Comparison of ENCODE assay signal across 2 cellular contexts in the genomic region with DNA sequence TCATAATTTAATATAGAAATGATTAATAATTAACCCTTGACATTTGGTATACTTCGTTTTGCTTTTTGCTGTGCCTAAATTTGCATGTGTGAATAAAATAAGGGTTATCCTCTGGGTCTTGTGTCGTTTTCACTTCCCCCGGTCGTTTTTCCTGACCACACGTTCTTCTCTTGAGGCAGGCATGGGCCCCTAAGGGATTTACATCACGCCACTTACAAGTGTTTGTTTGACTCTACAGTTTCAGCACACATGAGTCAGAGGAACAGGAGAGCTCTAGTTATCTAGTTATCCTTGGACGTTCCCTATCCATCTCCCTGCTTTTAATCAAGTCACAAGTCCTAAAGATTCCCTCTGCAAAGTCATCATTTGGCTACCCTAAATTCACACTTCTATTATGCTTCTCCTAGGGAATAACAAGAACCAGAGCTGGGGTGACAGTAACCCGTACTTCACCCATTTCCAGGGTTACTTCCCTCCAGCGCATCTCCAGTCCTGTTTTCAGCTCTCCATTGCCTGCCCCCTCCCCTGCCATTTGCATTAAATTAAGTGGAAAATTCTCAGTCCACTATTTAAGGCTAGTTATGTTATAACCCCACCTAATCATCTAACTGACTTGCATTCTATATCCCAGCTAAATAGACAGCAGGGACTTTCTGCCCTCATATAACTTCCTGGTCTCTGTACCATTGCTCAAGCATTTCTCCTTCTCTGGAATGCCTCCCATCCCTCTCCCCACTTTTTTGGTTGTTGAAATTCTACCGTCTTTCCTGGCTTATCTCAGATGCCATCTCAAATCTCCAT.
TF ChIP-seq lines count a peak whose summit lies in the region.

No MANE protein-coding gene starts in this region.

TF ChIP-seq in A549, 52 proteins besides CTCF, POLR2A, EP300 and RAD21 (continued from another document):
- TF ChIP-seq ZNF302 (CRISPR knock-in tag; IDR thresholded peaks at IDR 0.05) = no peak
- no peak for TF ChIP-seq CBX8 (IDR thresholded peaks at IDR 0.05)
- TF ChIP-seq SMC3 (IDR thresholded peaks at IDR 0.05) = no peak
- TF ChIP-seq TFCP2L1 (CRISPR knock-in tag; IDR thresholded peaks at IDR 0.05) = no peak
- TF ChIP-seq, protein P1, sequence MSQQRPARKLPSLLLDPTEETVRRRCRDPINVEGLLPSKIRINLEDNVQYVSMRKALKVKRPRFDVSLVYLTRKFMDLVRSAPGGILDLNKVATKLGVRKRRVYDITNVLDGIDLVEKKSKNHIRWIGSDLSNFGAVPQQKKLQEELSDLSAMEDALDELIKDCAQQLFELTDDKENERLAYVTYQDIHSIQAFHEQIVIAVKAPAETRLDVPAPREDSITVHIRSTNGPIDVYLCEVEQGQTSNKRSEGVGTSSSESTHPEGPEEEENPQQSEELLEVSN (IDR thresholded peaks at IDR 0.05; ENCODE audit: borderline replicate concordance, low read depth) = no peak
- no peak for TF ChIP-seq EHMT2 (IDR thresholded peaks at IDR 0.05; ENCODE audit: low read depth)
- TF ChIP-seq ZSCAN20 (CRISPR knock-in tag; IDR thresholded peaks at IDR 0.05) = no peak

TF ChIP-seq in GM23338, 12 proteins besides CTCF, POLR2A, EP300 and RAD21 (continued from another document):
- TF ChIP-seq, protein P2, sequence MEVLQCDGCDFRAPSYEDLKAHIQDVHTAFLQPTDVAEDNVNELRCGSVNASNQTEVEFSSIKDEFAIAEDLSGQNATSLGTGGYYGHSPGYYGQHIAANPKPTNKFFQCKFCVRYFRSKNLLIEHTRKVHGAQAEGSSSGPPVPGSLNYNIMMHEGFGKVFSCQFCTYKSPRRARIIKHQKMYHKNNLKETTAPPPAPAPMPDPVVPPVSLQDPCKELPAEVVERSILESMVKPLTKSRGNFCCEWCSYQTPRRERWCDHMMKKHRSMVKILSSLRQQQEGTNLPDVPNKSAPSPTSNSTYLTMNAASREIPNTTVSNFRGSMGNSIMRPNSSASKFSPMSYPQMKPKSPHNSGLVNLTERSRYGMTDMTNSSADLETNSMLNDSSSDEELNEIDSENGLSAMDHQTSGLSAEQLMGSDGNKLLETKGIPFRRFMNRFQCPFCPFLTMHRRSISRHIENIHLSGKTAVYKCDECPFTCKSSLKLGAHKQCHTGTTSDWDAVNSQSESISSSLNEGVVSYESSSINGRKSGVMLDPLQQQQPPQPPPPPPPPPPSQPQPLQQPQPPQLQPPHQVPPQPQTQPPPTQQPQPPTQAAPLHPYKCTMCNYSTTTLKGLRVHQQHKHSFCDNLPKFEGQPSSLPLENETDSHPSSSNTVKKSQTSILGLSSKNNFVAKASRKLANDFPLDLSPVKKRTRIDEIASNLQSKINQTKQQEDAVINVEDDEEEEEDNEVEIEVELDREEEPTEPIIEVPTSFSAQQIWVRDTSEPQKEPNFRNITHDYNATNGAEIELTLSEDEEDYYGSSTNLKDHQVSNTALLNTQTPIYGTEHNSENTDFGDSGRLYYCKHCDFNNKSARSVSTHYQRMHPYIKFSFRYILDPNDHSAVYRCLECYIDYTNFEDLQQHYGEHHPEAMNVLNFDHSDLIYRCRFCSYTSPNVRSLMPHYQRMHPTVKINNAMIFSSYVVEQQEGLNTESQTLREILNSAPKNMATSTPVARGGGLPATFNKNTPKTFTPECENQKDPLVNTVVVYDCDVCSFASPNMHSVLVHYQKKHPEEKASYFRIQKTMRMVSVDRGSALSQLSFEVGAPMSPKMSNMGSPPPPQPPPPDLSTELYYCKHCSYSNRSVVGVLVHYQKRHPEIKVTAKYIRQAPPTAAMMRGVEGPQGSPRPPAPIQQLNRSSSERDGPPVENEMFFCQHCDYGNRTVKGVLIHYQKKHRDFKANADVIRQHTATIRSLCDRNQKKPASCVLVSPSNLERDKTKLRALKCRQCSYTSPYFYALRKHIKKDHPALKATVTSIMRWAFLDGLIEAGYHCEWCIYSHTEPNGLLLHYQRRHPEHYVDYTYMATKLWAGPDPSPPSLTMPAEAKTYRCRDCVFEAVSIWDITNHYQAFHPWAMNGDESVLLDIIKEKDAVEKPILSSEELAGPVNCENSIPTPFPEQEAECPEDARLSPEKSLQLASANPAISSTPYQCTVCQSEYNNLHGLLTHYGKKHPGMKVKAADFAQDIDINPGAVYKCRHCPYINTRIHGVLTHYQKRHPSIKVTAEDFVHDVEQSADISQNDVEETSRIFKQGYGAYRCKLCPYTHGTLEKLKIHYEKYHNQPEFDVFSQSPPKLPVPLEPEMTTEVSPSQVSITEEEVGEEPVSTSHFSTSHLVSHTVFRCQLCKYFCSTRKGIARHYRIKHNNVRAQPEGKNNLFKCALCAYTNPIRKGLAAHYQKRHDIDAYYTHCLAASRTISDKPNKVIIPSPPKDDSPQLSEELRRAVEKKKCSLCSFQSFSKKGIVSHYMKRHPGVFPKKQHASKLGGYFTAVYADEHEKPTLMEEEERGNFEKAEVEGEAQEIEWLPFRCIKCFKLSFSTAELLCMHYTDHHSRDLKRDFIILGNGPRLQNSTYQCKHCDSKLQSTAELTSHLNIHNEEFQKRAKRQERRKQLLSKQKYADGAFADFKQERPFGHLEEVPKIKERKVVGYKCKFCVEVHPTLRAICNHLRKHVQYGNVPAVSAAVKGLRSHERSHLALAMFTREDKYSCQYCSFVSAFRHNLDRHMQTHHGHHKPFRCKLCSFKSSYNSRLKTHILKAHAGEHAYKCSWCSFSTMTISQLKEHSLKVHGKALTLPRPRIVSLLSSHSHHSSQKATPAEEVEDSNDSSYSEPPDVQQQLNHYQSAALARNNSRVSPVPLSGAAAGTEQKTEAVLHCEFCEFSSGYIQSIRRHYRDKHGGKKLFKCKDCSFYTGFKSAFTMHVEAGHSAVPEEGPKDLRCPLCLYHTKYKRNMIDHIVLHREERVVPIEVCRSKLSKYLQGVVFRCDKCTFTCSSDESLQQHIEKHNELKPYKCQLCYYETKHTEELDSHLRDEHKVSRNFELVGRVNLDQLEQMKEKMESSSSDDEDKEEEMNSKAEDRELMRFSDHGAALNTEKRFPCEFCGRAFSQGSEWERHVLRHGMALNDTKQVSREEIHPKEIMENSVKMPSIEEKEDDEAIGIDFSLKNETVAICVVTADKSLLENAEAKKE (CRISPR knock-in tag; IDR thresholded peaks at IDR 0.05) = no peak
- no peak for TF ChIP-seq EZH2phosphoT487 (IDR thresholded peaks at IDR 0.05; ENCODE audit: unreplicated experiment)
- no peak for TF ChIP-seq ZNF331 (CRISPR knock-in tag; IDR thresholded peaks at IDR 0.05; ENCODE audit: low read depth)
- TF ChIP-seq JUNB (IDR thresholded peaks at IDR 0.05; ENCODE audit: unreplicated experiment) = no peak
- TF ChIP-seq POLR2AphosphoS5 (IDR thresholded peaks at IDR 0.05; ENCODE audit: low read depth) = no peak
- TF ChIP-seq NANOG (IDR thresholded peaks at IDR 0.05; ENCODE audit: borderline replicate concordance) = no peak
- TF ChIP-seq, protein P3, sequence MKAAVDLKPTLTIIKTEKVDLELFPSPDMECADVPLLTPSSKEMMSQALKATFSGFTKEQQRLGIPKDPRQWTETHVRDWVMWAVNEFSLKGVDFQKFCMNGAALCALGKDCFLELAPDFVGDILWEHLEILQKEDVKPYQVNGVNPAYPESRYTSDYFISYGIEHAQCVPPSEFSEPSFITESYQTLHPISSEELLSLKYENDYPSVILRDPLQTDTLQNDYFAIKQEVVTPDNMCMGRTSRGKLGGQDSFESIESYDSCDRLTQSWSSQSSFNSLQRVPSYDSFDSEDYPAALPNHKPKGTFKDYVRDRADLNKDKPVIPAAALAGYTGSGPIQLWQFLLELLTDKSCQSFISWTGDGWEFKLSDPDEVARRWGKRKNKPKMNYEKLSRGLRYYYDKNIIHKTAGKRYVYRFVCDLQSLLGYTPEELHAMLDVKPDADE (IDR thresholded peaks at IDR 0.05) = no peak
- no peak for TF ChIP-seq CREB1 (CRISPR knock-in tag; IDR thresholded peaks at IDR 0.05; ENCODE audit: low read depth)
- TF ChIP-seq STAT1 (IDR thresholded peaks at IDR 0.05; ENCODE audit: unreplicated experiment) = no peak
- no peak for TF ChIP-seq EZH2 (IDR thresholded peaks at IDR 0.05; ENCODE audit: low read depth, unreplicated experiment)
